Comparison of ENCODE assay signal across 17 cellular contexts in genomic region chr1:217494767-217495166, GRCh38.
A peak's percentile ranks its signal among the peaks of the same experiment; 100 is the strongest.
DNase-seq lines count a peak whose midpoint lies in the region; ATAC-seq and TF ChIP-seq lines count a peak whose summit lies in the region.
"Had no signal": no experiment of that assay in that cellular context is flagged by ENCODE, and none has a peak within 500 bp of the region (broad histone marks: within the 10 kb centered on the region; RNA-seq: fewer than 3 reads in every experiment).

No MANE protein-coding gene starts in this region.

- TF ChIP-seq CTCF in OCI-LY7 (conservative IDR thresholded peaks at IDR 0.05; ENCODE audit: low read length): no peak

- no peak for DNase-seq in activated gamma-delta T cell treated with Interleukin-2 at 50 U/mL for 16 hours
- DNase-seq in C1 segment of cervical spinal cord (lab: John Stamatoyannopoulos, UW): no peak
- DNase-seq in OCI-LY7 (ENCODE audit: low spot score): no peak
- DNase-seq in AG08396 (ENCODE audit: low spot score): no peak
- DNase-seq: activated CD8-positive, alpha-beta memory T cell treated with anti-CD3 and anti-CD28 coated beads, Interleukin-2, amount 50 U/mL, for 48 hours; dorsolateral prefrontal cortex; foreskin keratinocyte; kidney glomerular epithelial cell had no signal

- no peaks in the 10 kb centered on the region for H3K4me1 ChIP-seq in OCI-LY7 (ENCODE audit: insufficient read depth, low read length, poor library complexity, severe bottlenecking)
- H3K4me1 ChIP-seq: BLaER1, HAP-1 had no signal

- no peaks in the 10 kb centered on the region for H3K36me3 ChIP-seq in OCI-LY7 (ENCODE audit: insufficient read depth, low read length)
- H3K36me3 ChIP-seq: BLaER1, HAP-1 had no signal

- no peaks in the 10 kb centered on the region for H3K9me3 ChIP-seq in OCI-LY7 (ENCODE audit: low read length)
- H3K9me3 ChIP-seq: BLaER1, HAP-1 had no signal

- H3K79me2 ChIP-seq in OCI-LY7 (ENCODE audit: insufficient read depth, low read depth, low read length): no peaks in the 10 kb centered on the region

- no peak overlapping the region for H3K27ac ChIP-seq in OCI-LY7 (ENCODE audit: low read depth, low read length, poor library complexity, severe bottlenecking)
- H3K27ac ChIP-seq: BLaER1, dorsolateral prefrontal cortex, foreskin keratinocyte, KMS-11, VCaP had no signal

- no peaks in the 10 kb centered on the region for H4K20me1 ChIP-seq in OCI-LY7 (ENCODE audit: insufficient read depth, low read length)
- H4K20me1 ChIP-seq: BLaER1 had no signal

- POLR2A ChIA-PET in OCI-LY7 (lab: Charles Lee): interaction anchor here (0.9 kb wide), 1 partner anchor 13 kb away, joined by 3 read pairs; no protein-coding TSS in a partner anchor

- no peak overlapping the region for H3K4me2 ChIP-seq in OCI-LY7 (ENCODE audit: low read length)
- H3K4me2 ChIP-seq: BLaER1, KMS-11 had no signal

- no peaks in the 10 kb centered on the region for H3K9me2 ChIP-seq in OCI-LY7 (ENCODE audit: insufficient read depth, low read length)

- no TSS peak for BruUV-seq in OCI-LY7 (replicated peaks; lab: Mats Ljungman, UMichigan)

- intact Hi-C loops in OCI-LY7 (cut with micrococcal nuclease; ENCODE audit: unreplicated experiment): no loop called here

- no peak overlapping the region for H3K4me3 ChIP-seq in OCI-LY7 (ENCODE audit: low read depth, low read length, poor library complexity, severe bottlenecking)
- H3K4me3 ChIP-seq: BLaER1, dorsolateral prefrontal cortex, HAP-1 had no signal

- H2AFZ ChIP-seq in OCI-LY7 (ENCODE audit: low read length): no peak overlapping the region

- CTCF ChIA-PET in OCI-LY7 (lab: Charles Lee; ENCODE audit: unreplicated experiment): no interaction called here

- ATAC-seq in GM18520 (IDR thresholded peaks at IDR 0.05; ENCODE audit: unreplicated experiment): peak; percentile 78
- peak; percentile 61 for ATAC-seq in GM21390 (IDR thresholded peaks at IDR 0.05; ENCODE audit: unreplicated experiment)
- peak; percentile 64 for ATAC-seq in HG02970 (IDR thresholded peaks at IDR 0.05; ENCODE audit: low FRiP score, unreplicated experiment)
- ATAC-seq in HG03558 (IDR thresholded peaks at IDR 0.05; ENCODE audit: extremely low read depth, unreplicated experiment): peak; percentile 45
- ATAC-seq: foreskin keratinocyte, Right ventricle myocardium inferior had no signal
